Comparison of ENCODE assay signal across 12 cellular contexts in the genomic region with DNA sequence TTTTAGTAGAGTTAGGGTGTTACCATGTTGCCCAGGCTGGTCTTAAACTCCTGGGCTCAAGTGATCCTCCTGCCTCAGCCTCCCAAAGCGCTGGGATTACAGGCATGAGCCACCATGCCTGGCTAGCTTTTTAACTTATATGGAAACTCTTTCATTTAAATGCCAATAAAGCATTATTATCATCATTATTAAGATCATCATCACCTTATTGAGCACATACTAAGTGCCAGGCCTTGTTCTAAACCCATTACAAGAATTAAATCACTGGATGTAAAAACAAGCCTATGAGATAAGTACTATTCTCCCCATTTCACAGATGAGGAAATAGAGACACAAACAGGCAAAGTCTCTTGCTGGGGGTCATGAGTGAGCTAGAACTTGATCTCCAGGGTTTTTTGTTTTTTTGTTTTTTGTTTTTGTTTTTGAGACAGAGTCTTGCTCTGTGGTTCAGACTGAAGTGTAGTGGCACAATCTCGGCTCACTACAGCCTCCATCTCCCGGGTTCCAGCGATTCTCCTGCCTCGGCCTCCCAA. TPM values are rescaled to one million over a fixed set of nuclear protein-coding genes. Genes with fewer than 3 reads are reported as not detected.
DNase-seq lines count a peak whose midpoint lies in the region; ATAC-seq and TF ChIP-seq lines count a peak whose summit lies in the region.
"Had no signal": no experiment of that assay in that cellular context is flagged by ENCODE, and none has a peak within 500 bp of the region (broad histone marks: within the 10 kb centered on the region; RNA-seq: fewer than 3 reads in every experiment).

No MANE protein-coding gene starts in this region.

- no peaks in the 10 kb centered on the region for H3K27me3 Mint-ChIP-seq in T-helper 2 cell treated with Interferon-gamma antibody and Interleukin-4, amounts not matched to agents 5 μg/mL and 100 μg/mL, for 36 hours (ENCODE audit: low read depth)

- no peaks in the 10 kb centered on the region for H3K36me3 ChIP-seq in Loucy (ENCODE audit: insufficient read depth, low read length)
- H3K36me3 ChIP-seq in colonic mucosa = no peaks in the 10 kb centered on the region
- H3K36me3 ChIP-seq: tibial artery had no signal

- no peak overlapping the region for H2AFZ ChIP-seq in Loucy (ENCODE audit: low read length)

- peaks cover 42% of the 10 kb centered on the region for H3K79me2 ChIP-seq in Loucy (ENCODE audit: insufficient read depth, low read length)

- H3K36me3 Mint-ChIP-seq in T-helper 2 cell treated with Interferon-gamma antibody and Interleukin-4, amounts not matched to agents 5 μg/mL and 100 μg/mL, for 36 hours (ENCODE audit: low read depth) = peaks cover 42% of the 10 kb centered on the region
- H3K36me3 Mint-ChIP-seq in stimulated activated effector memory CD8-positive, alpha-beta T cell treated with anti-CD3 and anti-CD28 coated beads, Interleukin-12 subunit alpha, Interleukin-12 subunit beta, amount 100 ng/mL, for 72 hours = peaks cover 66% of the 10 kb centered on the region

- no peaks in the 10 kb centered on the region for H3K9me3 ChIP-seq in Loucy (ENCODE audit: insufficient read depth, low read depth, low read length)
- H3K9me3 ChIP-seq in colonic mucosa = no peaks in the 10 kb centered on the region
- H3K9me3 ChIP-seq: tibial artery had no signal

- H4K20me1 ChIP-seq in Loucy (ENCODE audit: insufficient read depth, low read length, poor library complexity, severe bottlenecking) = no peaks in the 10 kb centered on the region

- peak overlapping the region; percentile 49 for H3K4me2 ChIP-seq in Loucy (ENCODE audit: low read depth, low read length, poor library complexity, severe bottlenecking)

- H3F3A ChIP-seq in Loucy (ENCODE audit: low read depth) = no peaks in the 10 kb centered on the region

- DNase-seq in T-helper 2 cell treated with Interferon-gamma antibody and Interleukin-4, amounts not matched to agents 5 μg/mL and 100 μg/mL, for 36 hours (ENCODE audit: low spot score) = no peak
- no peak for DNase-seq in T-helper 2 cell
- DNase-seq in colonic mucosa = no peak
- DNase-seq in stimulated activated effector memory CD8-positive, alpha-beta T cell treated with anti-CD3 and anti-CD28 coated beads, Interleukin-12 subunit alpha, Interleukin-12 subunit beta, amount 100 ng/mL, for 72 hours (ENCODE audit: low spot score in 2 of 2) = no peak
- no peak for DNase-seq in glomerular visceral epithelial cell (ENCODE audit: extremely low spot score)
- DNase-seq in stimulated activated CD4-positive, alpha-beta T cell treated with anti-CD3 and anti-CD28 coated beads, Interleukin-12 subunit alpha, Interleukin-12 subunit beta, amount 100 ng/mL, for 4 hours = no peak
- DNase-seq: DMS 273 treated with DMSO at 0.1 percent for 48 hours, retina, tibial artery had no signal

- H3K27me3 ChIP-seq in Loucy (ENCODE audit: insufficient read depth, low read length, poor library complexity, severe bottlenecking) = no peaks in the 10 kb centered on the region
- H3K27me3 ChIP-seq in colonic mucosa = no peaks in the 10 kb centered on the region

- ATAC-seq in stimulated activated effector memory CD8-positive, alpha-beta T cell treated with anti-CD3 and anti-CD28 coated beads, Interleukin-12 subunit alpha, Interleukin-12 subunit beta, amount 100 ng/mL, for 72 hours = no peak
- ATAC-seq in HG03442 (IDR thresholded peaks at IDR 0.05; ENCODE audit: unreplicated experiment) = no peak

- H3K4me3 ChIP-seq in Loucy (ENCODE audit: low read length, poor library complexity, severe bottlenecking) (peak overlapping the region; percentile 82), colonic mucosa (peak overlapping the region; percentile 34)

- no peaks in the 10 kb centered on the region for H3K9me2 ChIP-seq in Loucy (replicated peaks; ENCODE audit: low read depth, low read length)

- intact Hi-C loops in colonic mucosa (cut with DNase I) = no loop called here

- H3K27ac ChIP-seq in colonic mucosa = no peak overlapping the region

- H3K4me3 Mint-ChIP-seq in T-helper 2 cell treated with Interferon-gamma antibody and Interleukin-4, amounts not matched to agents 5 μg/mL and 100 μg/mL, for 36 hours = peak overlapping the region; percentile 99
- H3K4me3 Mint-ChIP-seq in stimulated activated effector memory CD8-positive, alpha-beta T cell treated with anti-CD3 and anti-CD28 coated beads, Interleukin-12 subunit alpha, Interleukin-12 subunit beta, amount 100 ng/mL, for 72 hours = peak overlapping the region; percentile 97

- no peaks in the 10 kb centered on the region for H3K9me3 Mint-ChIP-seq in T-helper 2 cell treated with Interferon-gamma antibody and Interleukin-4, amounts not matched to agents 5 μg/mL and 100 μg/mL, for 36 hours
- no peaks in the 10 kb centered on the region for H3K9me3 Mint-ChIP-seq in stimulated activated effector memory CD8-positive, alpha-beta T cell treated with anti-CD3 and anti-CD28 coated beads, Interleukin-12 subunit alpha, Interleukin-12 subunit beta, amount 100 ng/mL, for 72 hours

- H3K4me1 ChIP-seq in Loucy (ENCODE audit: insufficient read depth, low read length, poor library complexity, severe bottlenecking) = peaks cover 35% of the 10 kb centered on the region
- H3K4me1 ChIP-seq in colonic mucosa = no peaks in the 10 kb centered on the region
- H3K4me1 ChIP-seq: tibial artery had no signal

- TF ChIP-seq CTCF in Loucy (conservative IDR thresholded peaks at IDR 0.05; ENCODE audit: low read length) (no peak), colonic mucosa (IDR thresholded peaks at IDR 0.05) (no peak)

- H3K27ac Mint-ChIP-seq in T-helper 2 cell treated with Interferon-gamma antibody and Interleukin-4, amounts not matched to agents 5 μg/mL and 100 μg/mL, for 36 hours = peak overlapping the region; percentile 97
- peak overlapping the region; percentile 98 for H3K27ac Mint-ChIP-seq in stimulated activated effector memory CD8-positive, alpha-beta T cell treated with anti-CD3 and anti-CD28 coated beads, Interleukin-12 subunit alpha, Interleukin-12 subunit beta, amount 100 ng/mL, for 72 hours

- peak overlapping the region; percentile 92 for H3K9ac ChIP-seq in Loucy (ENCODE audit: low read depth, low read length, poor library complexity, severe bottlenecking)
- H3K9ac ChIP-seq in colonic mucosa (ENCODE audit: low read depth in 2 of 2, low read length in 2 of 2) = no peak overlapping the region

- peaks cover 35% of the 10 kb centered on the region for H3K4me1 Mint-ChIP-seq in T-helper 2 cell treated with Interferon-gamma antibody and Interleukin-4, amounts not matched to agents 5 μg/mL and 100 μg/mL, for 36 hours (ENCODE audit: low read depth)
- peaks cover 45% of the 10 kb centered on the region for H3K4me1 Mint-ChIP-seq in stimulated activated effector memory CD8-positive, alpha-beta T cell treated with anti-CD3 and anti-CD28 coated beads, Interleukin-12 subunit alpha, Interleukin-12 subunit beta, amount 100 ng/mL, for 72 hours

RNA-seq across cellular contexts. Expression of gene GMFG, which starts 1.3 kb away (rescaled TPM):
- 10 to 100 TPM in 1 of 2 donors, 1 to 10 TPM in 1; 8.7 to 12.7 TPM for total RNA-seq in colonic mucosa

RNA-seq across cellular contexts. Expression of gene SAMD4B, which starts 7.7 kb away (rescaled TPM):
- 10 to 100 TPM; 63.9 to 73.7 TPM for total RNA-seq in colonic mucosa

RNA-seq across cellular contexts. Expression of gene LRFN1, which starts 13.8 kb away (rescaled TPM):
- total RNA-seq in colonic mucosa = under 1 TPM; 0.25 to 0.29 TPM

RNA-seq across cellular contexts. Expression of gene IFNL1, which starts 38.3 kb away (rescaled TPM):
- not detected for total RNA-seq in colonic mucosa
- total RNA-seq: mucosa of gallbladder had no signal

RNA-seq across cellular contexts. Expression of gene PAF1, which starts 56.4 kb away (rescaled TPM):
- total RNA-seq in colonic mucosa = 10 to 100 TPM; 31.9 to 41.6 TPM
